In the genomic region with DNA sequence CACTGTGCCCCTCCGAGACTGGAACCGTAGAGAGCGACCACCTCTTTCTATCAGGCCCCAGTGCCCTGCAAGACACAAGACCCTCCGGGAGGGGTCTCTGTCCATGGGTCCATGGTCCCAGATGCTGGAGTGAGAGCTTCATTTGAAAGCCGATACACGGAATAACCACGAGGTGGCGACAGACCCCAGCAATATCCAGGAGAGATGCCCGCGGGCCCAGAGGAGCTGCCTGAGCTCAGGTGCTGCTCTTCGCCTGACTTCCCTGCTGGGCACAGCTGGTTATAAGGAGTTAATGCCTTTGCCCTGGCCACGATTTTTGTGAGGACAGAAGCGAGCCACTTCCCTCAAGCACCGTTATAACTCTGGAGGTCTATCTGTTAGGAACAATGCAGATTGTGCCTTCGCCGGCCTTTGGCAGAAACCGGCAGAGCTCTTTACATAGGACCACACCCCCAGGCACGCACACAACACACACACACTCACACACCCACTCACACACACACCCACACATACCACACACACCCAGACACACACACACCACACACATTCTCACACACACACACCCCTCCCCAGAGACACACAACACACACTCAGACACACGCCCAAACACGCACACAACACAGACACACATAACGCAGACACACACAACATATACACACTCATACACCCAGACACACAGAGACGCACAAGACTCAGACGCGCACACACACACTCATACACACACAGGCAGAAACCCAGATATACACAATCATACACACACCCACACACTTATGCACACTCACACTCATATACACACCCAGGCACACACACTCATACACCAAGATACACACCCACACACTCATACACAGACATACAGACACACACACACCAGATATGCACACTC, we compare ENCODE assay signal across 8 cellular contexts.
A peak's percentile ranks its signal among the peaks of the same experiment; 100 is the strongest.
DNase-seq lines count a peak whose midpoint lies in the region; ATAC-seq and TF ChIP-seq lines count a peak whose summit lies in the region.

No MANE protein-coding gene starts in this region.

- no peaks in the 10 kb centered on the region for H3K4me1 Mint-ChIP-seq in CD4-positive, alpha-beta T cell (ENCODE audit: low read depth)

- no peaks in the 10 kb centered on the region for H3K9me3 ChIP-seq in CD4-positive, alpha-beta T cell (ENCODE audit: control insufficient read depth, low read length)

- intact Hi-C loops in CD4-positive, alpha-beta T cell (cut with DNase I, micrococcal nuclease) = no loop called here
- intact Hi-C loops in posterior cingulate gyrus (cut with DNase I) = loop anchor here (2.0 to 10.0 kb wide), 2 partner anchors 168 to 638 kb away; a partner anchor contains a TSS

- H3K27me3 Mint-ChIP-seq in CD4-positive, alpha-beta T cell = no peaks in the 10 kb centered on the region

- POLR2A ChIA-PET in CD4-positive, alpha-beta T cell (lab: Charles Lee) = interaction anchor here (0.8 kb wide), 1 partner anchor 170 kb away, joined by 6 read pairs; no protein-coding TSS in a partner anchor

- H3K27ac Mint-ChIP-seq in CD4-positive, alpha-beta T cell = no peak overlapping the region

- peaks cover 8% of the 10 kb centered on the region for H3K4me1 ChIP-seq in foreskin keratinocyte

- DNase-seq in CD4-positive, alpha-beta T cell = peak; percentile 30 to 60 (median 40)
- DNase-seq in M059J (ENCODE audit: low read depth) = peak; percentile 57
- peak; percentile 70 to 72 for DNase-seq in SHP77 (lab: John Stamatoyannopoulos, UW)
- peak; percentile 32 for DNase-seq in activated T-helper 9 cell treated with anti-CD3 and anti-CD28 coated beads, Interleukin-2, amount 50 U/mL, for 16 hours (ENCODE audit: low read depth)
- peak; percentile 24 to 66 for DNase-seq in foreskin keratinocyte
- peak; percentile 45 to 96 (median 73) for DNase-seq in posterior cingulate gyrus
- no peak for DNase-seq in pons (ENCODE audit: low spot score)

- H3K36me3 Mint-ChIP-seq in CD4-positive, alpha-beta T cell (ENCODE audit: low read depth) = no peaks in the 10 kb centered on the region

- no peak overlapping the region for H3K4me3 Mint-ChIP-seq in CD4-positive, alpha-beta T cell

- peak; percentile 39 for ATAC-seq in CD4-positive, alpha-beta T cell (ENCODE audit: poor library complexity)
- ATAC-seq in GM21390 (IDR thresholded peaks at IDR 0.05; ENCODE audit: unreplicated experiment) (peak; percentile 69), foreskin keratinocyte (peak; percentile 74)

- no peaks in the 10 kb centered on the region for H3K9me3 Mint-ChIP-seq in CD4-positive, alpha-beta T cell

- no peaks in the 10 kb centered on the region for H3K27me3 ChIP-seq in CD4-positive, alpha-beta T cell (ENCODE audit: control insufficient read depth, insufficient read depth, low read length)
- no peaks in the 10 kb centered on the region for H3K27me3 ChIP-seq in foreskin keratinocyte

- CTCF ChIA-PET in CD4-positive, alpha-beta T cell (lab: Charles Lee) = interaction anchor here (0.6 to 1.9 kb wide), 8 partner anchors 9 to 847 kb away, joined by 3 to 13 read pairs (median 5); no protein-coding TSS in a partner anchor

- no peak overlapping the region for H3K27ac ChIP-seq in CD4-positive, alpha-beta T cell (ENCODE audit: low read depth, low read length)
- no peak overlapping the region for H3K27ac ChIP-seq in foreskin keratinocyte

- TF ChIP-seq CTCF in CD4-positive, alpha-beta T cell (IDR thresholded peaks at IDR 0.05) = peak; percentile 76
- peak; percentile 87 for TF ChIP-seq CTCF in foreskin keratinocyte (conservative IDR thresholded peaks at IDR 0.05)
